ENCODE assay signal across 1 cellular context in the genomic region with DNA sequence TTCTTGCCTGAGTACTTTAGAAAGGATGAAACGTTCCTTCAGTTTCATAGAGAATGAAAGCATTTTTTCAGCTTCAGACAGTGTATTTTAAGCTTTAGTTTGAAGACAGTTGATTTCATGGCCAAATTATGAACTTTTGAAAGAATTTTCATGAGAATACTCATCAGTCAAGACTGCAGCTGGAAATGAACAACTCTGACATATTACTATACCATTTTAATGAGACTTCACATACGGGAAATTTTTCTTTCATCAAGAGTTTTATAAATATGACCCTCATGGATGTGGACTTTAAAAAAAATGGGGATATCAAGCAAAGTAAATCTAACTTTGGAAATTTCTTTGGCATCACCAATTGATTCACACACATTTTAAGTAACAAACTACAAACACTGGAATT.
TF ChIP-seq lines count a peak whose summit lies in the region.

No MANE protein-coding gene starts in this region.

TF ChIP-seq in IMR-90, 13 proteins besides CTCF, POLR2A, EP300 and RAD21:
- TF ChIP-seq MAZ (IDR thresholded peaks at IDR 0.05; ENCODE audit: borderline replicate concordance, low read depth, low read length), result no peak
- no peak for TF ChIP-seq MAFK (IDR thresholded peaks at IDR 0.05; ENCODE audit: low read depth, low read length)
- no peak for TF ChIP-seq RFX5 (IDR thresholded peaks at IDR 0.05; ENCODE audit: low read depth, low read length)
- TF ChIP-seq FOS (IDR thresholded peaks at IDR 0.05; ENCODE audit: low read depth, low read length), result no peak
- no peak for TF ChIP-seq RCOR1 (IDR thresholded peaks at IDR 0.05; ENCODE audit: insufficient replicate concordance, low read length)
- no peak for TF ChIP-seq SMC3 (IDR thresholded peaks at IDR 0.05; ENCODE audit: low read depth, low read length)
- TF ChIP-seq, protein P1, sequence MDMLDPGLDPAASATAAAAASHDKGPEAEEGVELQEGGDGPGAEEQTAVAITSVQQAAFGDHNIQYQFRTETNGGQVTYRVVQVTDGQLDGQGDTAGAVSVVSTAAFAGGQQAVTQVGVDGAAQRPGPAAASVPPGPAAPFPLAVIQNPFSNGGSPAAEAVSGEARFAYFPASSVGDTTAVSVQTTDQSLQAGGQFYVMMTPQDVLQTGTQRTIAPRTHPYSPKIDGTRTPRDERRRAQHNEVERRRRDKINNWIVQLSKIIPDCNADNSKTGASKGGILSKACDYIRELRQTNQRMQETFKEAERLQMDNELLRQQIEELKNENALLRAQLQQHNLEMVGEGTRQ (IDR thresholded peaks at IDR 0.05; ENCODE audit: low read depth, low read length), result no peak
- TF ChIP-seq, protein P2, sequence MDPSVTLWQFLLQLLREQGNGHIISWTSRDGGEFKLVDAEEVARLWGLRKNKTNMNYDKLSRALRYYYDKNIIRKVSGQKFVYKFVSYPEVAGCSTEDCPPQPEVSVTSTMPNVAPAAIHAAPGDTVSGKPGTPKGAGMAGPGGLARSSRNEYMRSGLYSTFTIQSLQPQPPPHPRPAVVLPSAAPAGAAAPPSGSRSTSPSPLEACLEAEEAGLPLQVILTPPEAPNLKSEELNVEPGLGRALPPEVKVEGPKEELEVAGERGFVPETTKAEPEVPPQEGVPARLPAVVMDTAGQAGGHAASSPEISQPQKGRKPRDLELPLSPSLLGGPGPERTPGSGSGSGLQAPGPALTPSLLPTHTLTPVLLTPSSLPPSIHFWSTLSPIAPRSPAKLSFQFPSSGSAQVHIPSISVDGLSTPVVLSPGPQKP (IDR thresholded peaks at IDR 0.05; ENCODE audit: borderline replicate concordance, low read depth, low read length), result no peak
- TF ChIP-seq NFE2L2 (IDR thresholded peaks at IDR 0.05; ENCODE audit: low read depth, low read length), result no peak
- no peak for TF ChIP-seq CEBPB (IDR thresholded peaks at IDR 0.05; ENCODE audit: low read depth, low read length)
